Comparison of ENCODE assay signal across 9 cellular contexts in genomic region chr1:26542781-26543443, GRCh38. TPM values are rescaled to one million over a fixed set of nuclear protein-coding genes. Genes with fewer than 3 reads are reported as not detected.
A peak's percentile ranks its signal among the peaks of the same experiment; 100 is the strongest.
DNase-seq lines count a peak whose midpoint lies in the region; ATAC-seq and TF ChIP-seq lines count a peak whose summit lies in the region.
"Had no signal": no experiment of that assay in that cellular context is flagged by ENCODE, and none has a peak within 500 bp of the region (broad histone marks: within the 10 kb centered on the region; RNA-seq: fewer than 3 reads in every experiment).

No MANE protein-coding gene starts in this region.

- no peak overlapping the region for H3K9ac ChIP-seq in stomach smooth muscle (ENCODE audit: low read length in 2 of 2)

- no peaks in the 10 kb centered on the region for H3K27me3 ChIP-seq in RWPE2 (ENCODE audit: insufficient read depth, poor library complexity, severe bottlenecking)
- H3K27me3 ChIP-seq in esophagus squamous epithelium = no peaks in the 10 kb centered on the region
- no peaks in the 10 kb centered on the region for H3K27me3 ChIP-seq in stomach smooth muscle (ENCODE audit: control insufficient read depth in 1 of 2, insufficient read depth in 2 of 2, low read length in 2 of 2)
- H3K27me3 ChIP-seq: testis had no signal

- CTCF ChIA-PET in activated CD4-positive, alpha-beta T cell treated with anti-CD3 and anti-CD28 coated beads for 36 hours (lab: Charles Lee) = interaction anchor here (0.5 to 2.4 kb wide), 3 partner anchors 246 to 1786 kb away, joined by 3 to 8 read pairs (median 3); partner anchors contain the start of gene MED18

- no peak for DNase-seq in activated CD4-positive, alpha-beta T cell treated with anti-CD3 and anti-CD28 coated beads for 36 hours
- DNase-seq in activated CD4-positive, alpha-beta T cell treated with anti-CD3 and anti-CD28 coated beads for 4 hours = no peak
- DNase-seq in RWPE2 (ENCODE audit: low spot score) (no peak), esophagus squamous epithelium (lab: John Stamatoyannopoulos, UW) (no peak), NCI-H2081 (lab: John Stamatoyannopoulos, UW) (no peak), cerebellar cortex (ENCODE audit: low spot score) (no peak), mesothelial cell of epicardium (ENCODE audit: low spot score in 2 of 2, unreplicated experiment in 2 of 2) (no peak)

- peak overlapping the region; percentile 67 for H3K4me3 Mint-ChIP-seq in activated CD4-positive, alpha-beta T cell treated with anti-CD3 and anti-CD28 coated beads for 36 hours
- H3K4me3 Mint-ChIP-seq in mesothelial cell of epicardium = no peak overlapping the region

- no peak for TF ChIP-seq POLR2A in esophagus squamous epithelium (IDR thresholded peaks at IDR 0.05)

- peak overlapping the region; percentile 94 for H3K27ac Mint-ChIP-seq in activated CD4-positive, alpha-beta T cell treated with anti-CD3 and anti-CD28 coated beads for 36 hours
- H3K27ac Mint-ChIP-seq in mesothelial cell of epicardium = no peak overlapping the region

- peaks cover 85% of the 10 kb centered on the region for H3K4me1 Mint-ChIP-seq in activated CD4-positive, alpha-beta T cell treated with anti-CD3 and anti-CD28 coated beads for 36 hours
- peaks cover 8% of the 10 kb centered on the region for H3K4me1 Mint-ChIP-seq in mesothelial cell of epicardium

- no peaks in the 10 kb centered on the region for H3K27me3 Mint-ChIP-seq in activated CD4-positive, alpha-beta T cell treated with anti-CD3 and anti-CD28 coated beads for 36 hours
- H3K27me3 Mint-ChIP-seq in mesothelial cell of epicardium (ENCODE audit: low read depth) = no peaks in the 10 kb centered on the region

- peaks cover 23% of the 10 kb centered on the region for H3K36me3 Mint-ChIP-seq in activated CD4-positive, alpha-beta T cell treated with anti-CD3 and anti-CD28 coated beads for 36 hours (ENCODE audit: low read depth)
- H3K36me3 Mint-ChIP-seq in mesothelial cell of epicardium = no peaks in the 10 kb centered on the region

- H3K27ac ChIP-seq in RWPE2 (ENCODE audit: poor library complexity, severe bottlenecking) = peak overlapping the region; percentile 39
- H3K27ac ChIP-seq in esophagus squamous epithelium = peak overlapping the region; percentile 32 to 91 (median 74)
- peak overlapping the region; percentile 24 for H3K27ac ChIP-seq in stomach smooth muscle (ENCODE audit: low read length)

- no peak for TF ChIP-seq CTCF in RWPE2 (IDR thresholded peaks at IDR 0.05; ENCODE audit: poor library complexity, severe bottlenecking)
- TF ChIP-seq CTCF in esophagus squamous epithelium (IDR thresholded peaks at IDR 0.05) = no peak
- no peak for TF ChIP-seq CTCF in mesothelial cell of epicardium (IDR thresholded peaks at IDR 0.05; ENCODE audit: unreplicated experiment)

- H3K36me3 ChIP-seq in RWPE2 (ENCODE audit: low read depth) (peaks cover 44% of the 10 kb centered on the region), esophagus squamous epithelium (peaks cover 0 to 9% (median 0%) of the 10 kb centered on the region in 3 donors), stomach smooth muscle (ENCODE audit: control insufficient read depth in 2 of 2, insufficient read depth in 2 of 2, low read length in 2 of 2) (no peaks in the 10 kb centered on the region)

- intact Hi-C loops in activated CD4-positive, alpha-beta T cell treated with anti-CD3 and anti-CD28 coated beads for 36 hours (cut with DNase I, micrococcal nuclease) = loop anchor here (1.0 to 5.0 kb wide), 5 partner anchors 13 to 266 kb away; no protein-coding TSS in a partner anchor
- intact Hi-C loops in esophagus squamous epithelium (cut with DNase I) = no loop called here

- no peak for ATAC-seq in activated CD4-positive, alpha-beta T cell treated with anti-CD3 and anti-CD28 coated beads for 36 hours
- ATAC-seq in RWPE2 (ENCODE audit: low read depth) = no peak

- H3K9me3 ChIP-seq in RWPE2 (ENCODE audit: severe bottlenecking) = no peaks in the 10 kb centered on the region
- no peaks in the 10 kb centered on the region for H3K9me3 ChIP-seq in esophagus squamous epithelium
- H3K9me3 ChIP-seq in stomach smooth muscle (ENCODE audit: control insufficient read depth in 2 of 2, low read length in 2 of 2) = no peaks in the 10 kb centered on the region
- H3K9me3 ChIP-seq: testis had no signal

- 86% methylated on average over 5 of the region's 9 CpGs; no CpG with 5 or more reads in 1 of the 2 donors for WGBS in esophagus squamous epithelium, 2 donors

- H3K4me3 ChIP-seq in RWPE2 (ENCODE audit: severe bottlenecking) = no peak overlapping the region
- peak overlapping the region in 1 of 4 donors; percentile 44 for H3K4me3 ChIP-seq in esophagus squamous epithelium
- H3K4me3 ChIP-seq in stomach smooth muscle (ENCODE audit: low read length in 2 of 2) = no peak overlapping the region
- H3K4me3 ChIP-seq: testis had no signal

- H3K9me3 Mint-ChIP-seq in activated CD4-positive, alpha-beta T cell treated with anti-CD3 and anti-CD28 coated beads for 36 hours (ENCODE audit: low read depth) = no peaks in the 10 kb centered on the region
- H3K9me3 Mint-ChIP-seq in mesothelial cell of epicardium = no peaks in the 10 kb centered on the region

- POLR2A ChIA-PET in activated CD4-positive, alpha-beta T cell treated with anti-CD3 and anti-CD28 coated beads for 36 hours (lab: Charles Lee) = interaction anchor here (0.7 to 1.5 kb wide), 2 partner anchors 42 to 70 kb away, joined by 5 to 7 read pairs; no protein-coding TSS in a partner anchor

- H3K4me1 ChIP-seq in RWPE2 (ENCODE audit: insufficient read depth, poor library complexity, severe bottlenecking) = peaks cover 26% of the 10 kb centered on the region
- peaks cover 19 to 92% (median 41%) of the 10 kb centered on the region in 3 donors for H3K4me1 ChIP-seq in esophagus squamous epithelium
- H3K4me1 ChIP-seq in stomach smooth muscle (ENCODE audit: control insufficient read depth, insufficient read depth, low read length) = peaks cover 5% of the 10 kb centered on the region

RNA-seq across cellular contexts. Expression of gene RPS6KA1, which starts 13.4 kb away (rescaled TPM):
- 100 to 1,000 TPM; 116 to 160 TPM for total RNA-seq in activated CD4-positive, alpha-beta T cell treated with anti-CD3 and anti-CD28 coated beads for 36 hours
- total RNA-seq in esophagus squamous epithelium (10 to 100 TPM; 24.0 to 49.7 (median 37.7) TPM), mesothelial cell of epicardium (18.1 to 20.2 TPM (median 19.4 TPM) in 3 replicates)

Comparison
In these comparisons a context has a peak if more than half of its experiments do, and no peak if none do; other contexts are left out.
1. H3K27ac ChIP-seq: peak in every context shown above with its lines; median percentile 74 in esophagus squamous epithelium; 39 in RWPE2; 24 in stomach smooth muscle.